ENCODE assay signal across 10 cellular contexts in genomic region chr20:36717657-36718056, GRCh38. TPM values are rescaled to one million over a fixed set of nuclear protein-coding genes. Genes with fewer than 3 reads are reported as not detected.
DNase-seq lines count a peak whose midpoint lies in the region; ATAC-seq, FAIRE-seq and TF ChIP-seq lines count a peak whose summit lies in the region.
"Had no signal": no experiment of that assay in that cellular context is flagged by ENCODE, and none has a peak within 500 bp of the region (broad histone marks: within the 10 kb centered on the region; RNA-seq: fewer than 3 reads in every experiment).

No MANE protein-coding gene starts in this region.

- H3K36me3 ChIP-seq in thoracic aorta (no peaks in the 10 kb centered on the region), kidney (ENCODE audit: control insufficient read depth in 1 of 2, insufficient read depth in 2 of 2, low read length in 2 of 2) (no peaks in the 10 kb centered on the region)

- no peak overlapping the region for H3K4me3 ChIP-seq in fibroblast of pulmonary artery (replicated peaks; ENCODE audit: low read depth, low read length)
- H3K4me3 ChIP-seq in thoracic aorta, result no peak overlapping the region
- H3K4me3 ChIP-seq in kidney (ENCODE audit: low read length in 2 of 2), result no peak overlapping the region

- no peak overlapping the region for H3K4me3 Mint-ChIP-seq in activated naive CD8-positive, alpha-beta T cell treated with anti-CD3 and anti-CD28 coated beads, Interleukin-2, amount 10 ng/mL, durations not matched to agents 7 days and 5 days
- no peak overlapping the region for H3K4me3 Mint-ChIP-seq in activated naive CD8-positive, alpha-beta T cell treated with anti-CD3 and anti-CD28 coated beads, Interleukin-2, amount 50 U/mL, for 24 hours
- H3K4me3 Mint-ChIP-seq: activated naive CD8-positive, alpha-beta T cell had no signal

- H3K36me3 Mint-ChIP-seq in activated naive CD8-positive, alpha-beta T cell treated with anti-CD3 and anti-CD28 coated beads, Interleukin-2, amount 10 ng/mL, durations not matched to agents 7 days and 5 days, result peaks cover 9% of the 10 kb centered on the region
- H3K36me3 Mint-ChIP-seq in activated naive CD8-positive, alpha-beta T cell treated with anti-CD3 and anti-CD28 coated beads, Interleukin-2, amount 50 U/mL, for 24 hours (ENCODE audit: low read depth), result peaks cover 3% of the 10 kb centered on the region

- H3K4me1 ChIP-seq in thoracic aorta (ENCODE audit: control insufficient read depth in 1 of 2, low read depth in 2 of 2) (peaks cover 0 to 18% of the 10 kb centered on the region in 2 donors), kidney (ENCODE audit: control insufficient read depth in 1 of 2, insufficient read depth in 1 of 2, low read depth in 1 of 2, low read length in 2 of 2) (no peaks in the 10 kb centered on the region)

- no peak overlapping the region for H3K27ac Mint-ChIP-seq in activated naive CD8-positive, alpha-beta T cell treated with anti-CD3 and anti-CD28 coated beads, Interleukin-2, amount 10 ng/mL, durations not matched to agents 7 days and 5 days
- no peak overlapping the region for H3K27ac Mint-ChIP-seq in activated naive CD8-positive, alpha-beta T cell treated with anti-CD3 and anti-CD28 coated beads, Interleukin-2, amount 50 U/mL, for 24 hours
- H3K27ac Mint-ChIP-seq: activated naive CD8-positive, alpha-beta T cell had no signal

- intact Hi-C loops in kidney (cut with DNase I), result no loop called here

- ATAC-seq in activated naive CD8-positive, alpha-beta T cell treated with anti-CD3 and anti-CD28 coated beads, Interleukin-2, amount 10 ng/mL, durations not matched to agents 7 days and 5 days (ENCODE audit: low read depth), result peak; percentile 30
- ATAC-seq in activated naive CD8-positive, alpha-beta T cell treated with anti-CD3 and anti-CD28 coated beads, Interleukin-2, amount 50 U/mL, for 24 hours, result no peak
- ATAC-seq in thoracic aorta (ENCODE audit: insufficient number of reproducible peaks, low FRiP score, low read depth) (no peak), GM18907 (IDR thresholded peaks at IDR 0.05; ENCODE audit: unreplicated experiment) (no peak)

- FAIRE-seq in kidney (lab: Jason Lieb, UNC), result no peak

- H3K27ac ChIP-seq in thoracic aorta (peak overlapping the region; percentile 6 to 21), kidney (ENCODE audit: low read depth in 2 of 2, low read length in 2 of 2) (no peak overlapping the region)

- POLR2A ChIA-PET in activated naive CD8-positive, alpha-beta T cell treated with anti-CD3 and anti-CD28 coated beads, Interleukin-2, amount 10 ng/mL, durations not matched to agents 7 days and 5 days (lab: Charles Lee), result no interaction called here

- H3K9me3 ChIP-seq in thoracic aorta (no peaks in the 10 kb centered on the region), kidney (ENCODE audit: control insufficient read depth in 1 of 2, low read length in 2 of 2) (no peaks in the 10 kb centered on the region)

- H3K4me1 Mint-ChIP-seq in activated naive CD8-positive, alpha-beta T cell treated with anti-CD3 and anti-CD28 coated beads, Interleukin-2, amount 10 ng/mL, durations not matched to agents 7 days and 5 days, result peaks cover 11% of the 10 kb centered on the region
- H3K4me1 Mint-ChIP-seq in activated naive CD8-positive, alpha-beta T cell treated with anti-CD3 and anti-CD28 coated beads, Interleukin-2, amount 50 U/mL, for 24 hours, result peaks cover 10% of the 10 kb centered on the region

- no peak for DNase-seq in activated naive CD8-positive, alpha-beta T cell treated with anti-CD3 and anti-CD28 coated beads, Interleukin-2, amount 10 ng/mL, durations not matched to agents 7 days and 5 days
- no peak for DNase-seq in activated naive CD8-positive, alpha-beta T cell treated with anti-CD3 and anti-CD28 coated beads, Interleukin-2, amount 50 U/mL, for 24 hours
- DNase-seq in OCI-M1 (lab: John Stamatoyannopoulos, UW), result peak; percentile 58
- DNase-seq in fibroblast of pulmonary artery (ENCODE audit: low read depth), result peak; percentile 10
- DNase-seq in thoracic aorta (ENCODE audit: low spot score), result no peak
- DNase-seq in kidney, result no peak
- DNase-seq in NCI-H146 treated with DMSO at 0.1 percent for 48 hours (lab: John Stamatoyannopoulos, UW; ENCODE audit: unreplicated experiment), result no peak
- DNase-seq: stimulated activated CD4-positive, alpha-beta T cell treated with anti-CD3 and anti-CD28 coated beads, Interleukin-15, amount 100 ng/mL, for 24 hours had no signal

- no peak overlapping the region for H3K9ac ChIP-seq in kidney (ENCODE audit: low read length in 2 of 2)

- no peaks in the 10 kb centered on the region for H3K27me3 ChIP-seq in thoracic aorta (replicated peaks; ENCODE audit: insufficient read depth)

- no peaks in the 10 kb centered on the region for H3K27me3 Mint-ChIP-seq in activated naive CD8-positive, alpha-beta T cell treated with anti-CD3 and anti-CD28 coated beads, Interleukin-2, amount 10 ng/mL, durations not matched to agents 7 days and 5 days
- H3K27me3 Mint-ChIP-seq in activated naive CD8-positive, alpha-beta T cell treated with anti-CD3 and anti-CD28 coated beads, Interleukin-2, amount 50 U/mL, for 24 hours, result no peaks in the 10 kb centered on the region
- H3K27me3 Mint-ChIP-seq: activated naive CD8-positive, alpha-beta T cell had no signal

- TF ChIP-seq CTCF in fibroblast of pulmonary artery (IDR thresholded peaks at IDR 0.05; ENCODE audit: low read length, missing control alignments) (peak; percentile 24), thoracic aorta (IDR thresholded peaks at IDR 0.05) (no peak), kidney (IDR thresholded peaks at IDR 0.05; ENCODE audit: borderline replicate concordance, extremely low read depth, insufficient read depth) (no peak)

- H3K9me3 Mint-ChIP-seq in activated naive CD8-positive, alpha-beta T cell treated with anti-CD3 and anti-CD28 coated beads, Interleukin-2, amount 10 ng/mL, durations not matched to agents 7 days and 5 days, result no peaks in the 10 kb centered on the region
- H3K9me3 Mint-ChIP-seq in activated naive CD8-positive, alpha-beta T cell treated with anti-CD3 and anti-CD28 coated beads, Interleukin-2, amount 50 U/mL, for 24 hours, result no peaks in the 10 kb centered on the region

RNA-seq across cellular contexts. Expression of gene NDRG3, which starts 28.2 kb away (rescaled TPM):
- 10 to 100 TPM; 34.3 to 35.5 TPM for total RNA-seq in activated naive CD8-positive, alpha-beta T cell treated with anti-CD3 and anti-CD28 coated beads, Interleukin-2, amount 10 ng/mL, durations not matched to agents 7 days and 5 days
- total RNA-seq in thoracic aorta, result 10 to 100 TPM; 50.9 to 57.7 TPM
- total RNA-seq in kidney, result 25.3 TPM
- 26.4 TPM for polyA plus RNA-seq in kidney (ENCODE audit: insufficient read depth, low read depth, low replicate concordance)

RNA-seq across cellular contexts. Expression of gene DSN1, which starts 55.9 kb away (rescaled TPM):
- total RNA-seq in activated naive CD8-positive, alpha-beta T cell treated with anti-CD3 and anti-CD28 coated beads, Interleukin-2, amount 10 ng/mL, durations not matched to agents 7 days and 5 days, result 10 to 100 TPM; 32.2 to 32.4 TPM
- total RNA-seq in thoracic aorta (1 to 10 TPM; 5.6 to 6.1 TPM), kidney (8.3 TPM)
- polyA plus RNA-seq in kidney (ENCODE audit: insufficient read depth, low read depth, low replicate concordance), result 6.0 TPM

Comparison
In these comparisons a context has a peak if more than half of its experiments do, and no peak if none do; other contexts are left out.
1. DNase-seq: peak in OCI-M1 (single experiment) and fibroblast of pulmonary artery (single experiment); none in activated naive CD8-positive, alpha-beta T cell treated with anti-CD3 and anti-CD28 coated beads, Interleukin-2, amount 10 ng/mL, durations not matched to agents 7 days and 5 days (single experiment), activated naive CD8-positive, alpha-beta T cell treated with anti-CD3 and anti-CD28 coated beads, Interleukin-2, amount 50 U/mL, for 24 hours (single experiment), thoracic aorta (single experiment), kidney (single experiment) and NCI-H146 treated with DMSO at 0.1 percent for 48 hours (single experiment).
2. H3K27ac ChIP-seq: peak in thoracic aorta (2 of 2); none in kidney (0 of 2).